ENCODE assay signal across 1 cellular context in the genomic region with DNA sequence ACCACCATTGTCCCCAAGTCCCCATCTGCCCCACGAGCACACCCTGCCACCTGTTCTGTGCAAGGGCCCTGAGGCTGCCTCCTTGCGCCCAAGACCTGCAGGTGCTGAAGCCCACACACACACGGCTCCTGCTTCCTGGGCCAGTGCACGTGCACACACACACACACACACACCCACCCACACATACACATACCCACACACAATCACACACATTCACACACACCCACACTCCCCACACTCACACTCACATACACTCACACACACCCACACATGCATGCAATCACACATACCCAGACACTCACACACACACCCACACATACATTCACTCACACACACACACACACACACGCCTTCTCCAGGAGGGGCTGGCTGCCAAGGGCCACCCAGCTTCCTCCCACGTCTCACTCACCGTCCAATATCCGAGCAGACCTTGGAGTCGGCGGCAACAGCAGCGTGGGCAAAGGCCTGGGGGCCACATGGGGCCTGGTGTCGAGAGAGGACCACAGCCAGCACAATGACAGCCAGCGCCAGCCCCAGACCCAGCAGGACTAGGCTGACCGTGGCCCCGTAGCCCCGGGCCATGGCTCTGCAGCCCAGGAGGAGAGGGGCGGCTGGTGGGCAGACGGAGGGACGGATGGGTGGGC.
TF ChIP-seq lines count a peak whose summit lies in the region.

No MANE protein-coding gene starts in this region.

TF ChIP-seq in GM12878, 131 proteins besides CTCF, POLR2A, EP300 and RAD21:
- TF ChIP-seq USF1 (IDR thresholded peaks at IDR 0.05; ENCODE audit: borderline replicate concordance, extremely low read length, insufficient read depth, low read depth, low read length) (no peak), ZBED1 (IDR thresholded peaks at IDR 0.05; ENCODE audit: borderline replicate concordance) (no peak), TARDBP (IDR thresholded peaks at IDR 0.05; ENCODE audit: borderline replicate concordance) (no peak), ESRRA (IDR thresholded peaks at IDR 0.05; ENCODE audit: low read length) (no peak), HDGF (IDR thresholded peaks at IDR 0.05) (peak; percentile 64; the same call in 1 of the 2 replicates), NR2C2 (IDR thresholded peaks at IDR 0.05; ENCODE audit: borderline replicate concordance, control insufficient read depth, insufficient read length, low read depth) (no peak), NBN (IDR thresholded peaks at IDR 0.05) (peak; percentile 59; the same call in 1 of the 2 replicates), TCF7 (IDR thresholded peaks at IDR 0.05; ENCODE audit: borderline replicate concordance) (no peak), NFIC (IDR thresholded peaks at IDR 0.05; ENCODE audit: low read depth, low read length) (no peak), TCF3 (IDR thresholded peaks at IDR 0.05; ENCODE audit: borderline replicate concordance, insufficient read depth, low read depth, low read length) (0 out of 2 replicates have a peak, but pooled peaks have one; percentile 54), EZH2 (IDR thresholded peaks at IDR 0.05; ENCODE audit: borderline replicate concordance, control insufficient read depth, low read depth, low read length) (no peak), MTA2 (IDR thresholded peaks at IDR 0.05; ENCODE audit: low read depth) (no peak), BHLHE40 (IDR thresholded peaks at IDR 0.05; ENCODE audit: borderline replicate concordance in 1 of 2, low read depth in 2 of 2, low read length in 1 of 2) (peak in 1 of 2 experiments; percentile 73; a peak in 2 of 4 replicates), STAT3 (IDR thresholded peaks at IDR 0.05; ENCODE audit: low read depth, low read length) (no peak), HDAC6 (IDR thresholded peaks at IDR 0.05; ENCODE audit: unreplicated experiment) (no peak), ZNF384 (IDR thresholded peaks at IDR 0.05; ENCODE audit: borderline replicate concordance, low read depth, low read length) (no peak), ZNF687 (IDR thresholded peaks at IDR 0.05) (no peak), SREBF1 (IDR thresholded peaks at IDR 0.05; ENCODE audit: low read length) (no peak), WRNIP1 (IDR thresholded peaks at IDR 0.05; ENCODE audit: borderline replicate concordance, low read depth, low read length) (no peak), CBX3 (IDR thresholded peaks at IDR 0.05; ENCODE audit: borderline replicate concordance, low read depth) (no peak), SPI1 (IDR thresholded peaks at IDR 0.05; ENCODE audit: borderline replicate concordance, insufficient read depth, low read depth, low read length) (no peak), ELK1 (IDR thresholded peaks at IDR 0.05; ENCODE audit: low read depth, low read length) (no peak), BCL3 (IDR thresholded peaks at IDR 0.05; ENCODE audit: borderline replicate concordance, insufficient read depth, low read depth, low read length, poor library complexity, severe bottlenecking) (peak; percentile 92), MYB (IDR thresholded peaks at IDR 0.05; ENCODE audit: borderline replicate concordance, low read depth, low read length) (no peak), CHD4 (IDR thresholded peaks at IDR 0.05) (no peak), BRCA1 (IDR thresholded peaks at IDR 0.05; ENCODE audit: low read depth, low read length) (no peak), ATF7 (IDR thresholded peaks at IDR 0.05; ENCODE audit: low read depth) (peak; percentile 40; the same call in 1 of the 2 replicates)
- TF ChIP-seq, protein P1, sequence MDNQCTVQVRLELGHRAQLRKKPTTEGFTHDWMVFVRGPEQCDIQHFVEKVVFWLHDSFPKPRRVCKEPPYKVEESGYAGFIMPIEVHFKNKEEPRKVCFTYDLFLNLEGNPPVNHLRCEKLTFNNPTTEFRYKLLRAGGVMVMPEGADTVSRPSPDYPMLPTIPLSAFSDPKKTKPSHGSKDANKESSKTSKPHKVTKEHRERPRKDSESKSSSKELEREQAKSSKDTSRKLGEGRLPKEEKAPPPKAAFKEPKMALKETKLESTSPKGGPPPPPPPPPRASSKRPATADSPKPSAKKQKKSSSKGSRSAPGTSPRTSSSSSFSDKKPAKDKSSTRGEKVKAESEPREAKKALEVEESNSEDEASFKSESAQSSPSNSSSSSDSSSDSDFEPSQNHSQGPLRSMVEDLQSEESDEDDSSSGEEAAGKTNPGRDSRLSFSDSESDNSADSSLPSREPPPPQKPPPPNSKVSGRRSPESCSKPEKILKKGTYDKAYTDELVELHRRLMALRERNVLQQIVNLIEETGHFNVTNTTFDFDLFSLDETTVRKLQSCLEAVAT (IDR thresholded peaks at IDR 0.05) = 0 out of 2 replicates have a peak, but pooled peaks have one; percentile 16
- TF ChIP-seq, protein P2, sequence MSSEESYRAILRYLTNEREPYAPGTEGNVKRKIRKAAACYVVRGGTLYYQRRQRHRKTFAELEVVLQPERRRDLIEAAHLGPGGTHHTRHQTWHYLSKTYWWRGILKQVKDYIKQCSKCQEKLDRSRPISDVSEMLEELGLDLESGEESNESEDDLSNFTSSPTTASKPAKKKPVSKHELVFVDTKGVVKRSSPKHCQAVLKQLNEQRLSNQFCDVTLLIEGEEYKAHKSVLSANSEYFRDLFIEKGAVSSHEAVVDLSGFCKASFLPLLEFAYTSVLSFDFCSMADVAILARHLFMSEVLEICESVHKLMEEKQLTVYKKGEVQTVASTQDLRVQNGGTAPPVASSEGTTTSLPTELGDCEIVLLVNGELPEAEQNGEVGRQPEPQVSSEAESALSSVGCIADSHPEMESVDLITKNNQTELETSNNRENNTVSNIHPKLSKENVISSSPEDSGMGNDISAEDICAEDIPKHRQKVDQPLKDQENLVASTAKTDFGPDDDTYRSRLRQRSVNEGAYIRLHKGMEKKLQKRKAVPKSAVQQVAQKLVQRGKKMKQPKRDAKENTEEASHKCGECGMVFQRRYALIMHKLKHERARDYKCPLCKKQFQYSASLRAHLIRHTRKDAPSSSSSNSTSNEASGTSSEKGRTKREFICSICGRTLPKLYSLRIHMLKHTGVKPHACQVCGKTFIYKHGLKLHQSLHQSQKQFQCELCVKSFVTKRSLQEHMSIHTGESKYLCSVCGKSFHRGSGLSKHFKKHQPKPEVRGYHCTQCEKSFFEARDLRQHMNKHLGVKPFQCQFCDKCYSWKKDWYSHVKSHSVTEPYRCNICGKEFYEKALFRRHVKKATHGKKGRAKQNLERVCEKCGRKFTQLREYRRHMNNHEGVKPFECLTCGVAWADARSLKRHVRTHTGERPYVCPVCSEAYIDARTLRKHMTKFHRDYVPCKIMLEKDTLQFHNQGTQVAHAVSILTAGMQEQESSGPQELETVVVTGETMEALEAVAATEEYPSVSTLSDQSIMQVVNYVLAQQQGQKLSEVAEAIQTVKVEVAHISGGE (CRISPR knock-in tag; IDR thresholded peaks at IDR 0.05) = no peak
